In genomic region chr17:28384281-28385036, GRCh38 we compare ENCODE assay signal across 8 cellular contexts. TPM values are rescaled to one million over a fixed set of nuclear protein-coding genes. Genes with fewer than 3 reads are reported as not detected.
DNase-seq lines count a peak whose midpoint lies in the region; TF ChIP-seq lines count a peak whose summit lies in the region.

No MANE protein-coding gene starts in this region.

- 67 to 73% (median 71%) methylated on average over 56 of the region's 56 CpGs for WGBS in ovary, 3 donors

- no peaks in the 10 kb centered on the region for H3K36me3 ChIP-seq in ovary

- H3K9me3 Mint-ChIP-seq in activated CD4-positive, alpha-beta memory T cell treated with anti-CD3 and anti-CD28 coated beads for 36 hours: no peaks in the 10 kb centered on the region
- H3K9me3 Mint-ChIP-seq in type B pancreatic cell: no peaks in the 10 kb centered on the region

- peaks cover 13% of the 10 kb centered on the region for H3K36me3 Mint-ChIP-seq in activated CD4-positive, alpha-beta memory T cell treated with anti-CD3 and anti-CD28 coated beads for 36 hours
- H3K36me3 Mint-ChIP-seq in type B pancreatic cell: peaks cover 25% of the 10 kb centered on the region

- peak overlapping the region; percentile 59 for H3K27ac Mint-ChIP-seq in activated CD4-positive, alpha-beta memory T cell treated with anti-CD3 and anti-CD28 coated beads for 36 hours
- H3K27ac Mint-ChIP-seq in type B pancreatic cell: no peak overlapping the region

- no peak for TF ChIP-seq EP300 in ovary (IDR thresholded peaks at IDR 0.05)

- H3K27ac ChIP-seq in ovary: no peak overlapping the region

- H3K9me3 ChIP-seq in ovary: no peaks in the 10 kb centered on the region

- intact Hi-C loops in activated CD4-positive, alpha-beta memory T cell treated with anti-CD3 and anti-CD28 coated beads for 36 hours (cut with micrococcal nuclease): loop anchor here (2.0 to 10.0 kb wide), 2 partner anchors 32 to 160 kb away; no protein-coding TSS in a partner anchor
- intact Hi-C loops in ovary (cut with DNase I): no loop called here

- H3K4me1 ChIP-seq in ovary (ENCODE audit: insufficient read depth): no peaks in the 10 kb centered on the region

- no peaks in the 10 kb centered on the region for H3K27me3 Mint-ChIP-seq in activated CD4-positive, alpha-beta memory T cell treated with anti-CD3 and anti-CD28 coated beads for 36 hours
- H3K27me3 Mint-ChIP-seq in type B pancreatic cell: peaks cover 56% of the 10 kb centered on the region

- H3K27me3 ChIP-seq in ovary: no peaks in the 10 kb centered on the region

- TF ChIP-seq CTCF in ovary (IDR thresholded peaks at IDR 0.05) (no peak), type B pancreatic cell (conservative IDR thresholded peaks at IDR 0.05) (no peak)

- TF ChIP-seq POLR2A in erythroblast (IDR thresholded peaks at IDR 0.05; ENCODE audit: low read length): peak; percentile 73
- no peak for TF ChIP-seq POLR2A in ovary (IDR thresholded peaks at IDR 0.05)

- DNase-seq in GM19240 (ENCODE audit: insufficient read length, low spot score) (peak; percentile 47), LoVo (ENCODE audit: low spot score) (peak; percentile 73), erythroblast (lab: John Stamatoyannopoulos, UW) (peak; percentile 27 to 53), ovary (no peak), type B pancreatic cell (ENCODE audit: extremely low spot score, unreplicated experiment) (no peak), SK-N-DZ (ENCODE audit: low spot score) (no peak), OCI-M2 (lab: John Stamatoyannopoulos, UW; ENCODE audit: unreplicated experiment) (no peak)
- peak; percentile 84 for DNase-seq in activated CD4-positive, alpha-beta memory T cell treated with anti-CD3 and anti-CD28 coated beads for 36 hours

- CTCF ChIA-PET in activated CD4-positive, alpha-beta memory T cell treated with anti-CD3 and anti-CD28 coated beads for 36 hours (lab: Charles Lee): interaction anchor here (1.7 kb wide), 1 partner anchor 32 kb away, joined by 7 read pairs; no protein-coding TSS in a partner anchor

- H3K4me3 Mint-ChIP-seq in activated CD4-positive, alpha-beta memory T cell treated with anti-CD3 and anti-CD28 coated beads for 36 hours: peak overlapping the region; percentile 88
- H3K4me3 Mint-ChIP-seq in type B pancreatic cell: peak overlapping the region; percentile 85

- H3K4me1 Mint-ChIP-seq in activated CD4-positive, alpha-beta memory T cell treated with anti-CD3 and anti-CD28 coated beads for 36 hours (ENCODE audit: low read depth): peaks cover 25% of the 10 kb centered on the region
- peaks cover 6% of the 10 kb centered on the region for H3K4me1 Mint-ChIP-seq in type B pancreatic cell (ENCODE audit: unreplicated experiment)

- peak overlapping the region; percentile 20 for H3K4me3 ChIP-seq in ovary

- POLR2A ChIA-PET in activated CD4-positive, alpha-beta memory T cell treated with anti-CD3 and anti-CD28 coated beads for 36 hours (lab: Charles Lee): interaction anchor here (0.6 to 1.7 kb wide), 10 partner anchors 10 to 172 kb away, joined by 3 to 15 read pairs (median 3); partner anchors contain the start of genes IFT20, POLDIP2, SARM1 and TNFAIP1

RNA-seq across cellular contexts. Expression of gene SARM1, which starts 13.0 kb away (rescaled TPM):
- total RNA-seq in activated CD4-positive, alpha-beta memory T cell treated with anti-CD3 and anti-CD28 coated beads for 36 hours: 10 to 100 TPM; 16.5 to 18.3 TPM
- total RNA-seq in ovary: 10 to 100 TPM in 6 of 7 donors, 1 to 10 TPM in 1; 7.4 to 21.5 (median 16.5) TPM
- 10 to 100 TPM in 1 of 2 donors, 1 to 10 TPM in 1; 9.0 to 12.4 TPM for polyA plus RNA-seq in ovary
- 13.4 and 29.6 TPM in 2 replicates for total RNA-seq in type B pancreatic cell (ENCODE audit: low replicate concordance)
- polyA plus RNA-seq in SK-N-DZ (2014; cell fraction: cytosol; rRNA removed): 49.9 and 50.4 TPM in 2 replicates
- 54.6 and 60.5 TPM in 2 replicates for polyA plus RNA-seq in SK-N-DZ (2014; cell fraction: nucleus; rRNA removed)

RNA-seq across cellular contexts. Expression of gene VTN, which starts 14.4 kb away (rescaled TPM):
- not detected for total RNA-seq in activated CD4-positive, alpha-beta memory T cell treated with anti-CD3 and anti-CD28 coated beads for 36 hours
- 1 to 10 TPM in 5 of 7 donors, under 1 TPM in 1, not detected in 1; 0.25 to 5.9 (median 4.1) TPM for total RNA-seq in ovary
- polyA plus RNA-seq in ovary: 10 to 100 TPM in 1 of 2 donors, 1 to 10 TPM in 1; 1.5 to 20.5 TPM
- 20.3 and 54.1 TPM in 2 replicates for total RNA-seq in type B pancreatic cell (ENCODE audit: low replicate concordance)
- 0.57 and 1.6 TPM in 2 replicates for polyA plus RNA-seq in SK-N-DZ (2014; cell fraction: cytosol; rRNA removed)
- polyA plus RNA-seq in SK-N-DZ (2014; cell fraction: nucleus; rRNA removed): 3.8 and 4.2 TPM in 2 replicates

RNA-seq across cellular contexts. Expression of gene SEBOX, which starts 19.5 kb away (rescaled TPM):
- not detected for total RNA-seq in activated CD4-positive, alpha-beta memory T cell treated with anti-CD3 and anti-CD28 coated beads for 36 hours
- total RNA-seq in ovary: not detected
- not detected for polyA plus RNA-seq in ovary
- total RNA-seq in type B pancreatic cell (ENCODE audit: low replicate concordance): not detected in 2 replicates
- polyA plus RNA-seq in SK-N-DZ (2014; cell fraction: cytosol; rRNA removed): not detected in 2 replicates
- not detected in 2 replicates for polyA plus RNA-seq in SK-N-DZ (2014; cell fraction: nucleus; rRNA removed)

RNA-seq across cellular contexts. Expression of gene SLC46A1, which starts 21.6 kb away (rescaled TPM):
- total RNA-seq in activated CD4-positive, alpha-beta memory T cell treated with anti-CD3 and anti-CD28 coated beads for 36 hours: 1 to 10 TPM; 2.3 to 2.9 TPM
- total RNA-seq in ovary (10 to 100 TPM in 5 of 7 donors, 1 to 10 TPM in 2; 5.0 to 13.6 (median 12.2) TPM), type B pancreatic cell (ENCODE audit: low replicate concordance) (21.9 and 29.6 TPM in 2 replicates)
- polyA plus RNA-seq in ovary: 10 to 100 TPM in 1 of 2 donors, 1 to 10 TPM in 1; 4.0 to 32.2 TPM
- polyA plus RNA-seq in SK-N-DZ (2014; cell fraction: cytosol; rRNA removed): 8.9 and 13.0 TPM in 2 replicates
- 3.4 and 6.9 TPM in 2 replicates for polyA plus RNA-seq in SK-N-DZ (2014; cell fraction: nucleus; rRNA removed)

RNA-seq across cellular contexts. Expression of gene POLDIP2, which starts 27.1 kb away (rescaled TPM):
- 10 to 100 TPM; 73.8 to 76.4 TPM for total RNA-seq in activated CD4-positive, alpha-beta memory T cell treated with anti-CD3 and anti-CD28 coated beads for 36 hours
- total RNA-seq in ovary (10 to 100 TPM; 37.4 to 82.6 (median 59.6) TPM), type B pancreatic cell (ENCODE audit: low replicate concordance) (79.3 and 90.8 TPM in 2 replicates)
- polyA plus RNA-seq in ovary: 100 to 1,000 TPM in 1 of 2 donors, 10 to 100 TPM in 1; 43.4 to 110 TPM
- polyA plus RNA-seq in SK-N-DZ (2014; cell fraction: cytosol; rRNA removed): 139 and 142 TPM in 2 replicates
- polyA plus RNA-seq in SK-N-DZ (2014; cell fraction: nucleus; rRNA removed): 96.3 and 97.9 TPM in 2 replicates

Comparison
In these comparisons a context has a peak if more than half of its experiments do, and no peak if none do; other contexts are left out.
1. DNase-seq: peak in GM19240 (single experiment), LoVo (single experiment), activated CD4-positive, alpha-beta memory T cell treated with anti-CD3 and anti-CD28 coated beads for 36 hours (single experiment) and erythroblast (2 of 2); none in ovary (0 of 5), type B pancreatic cell (single experiment), SK-N-DZ (single experiment) and OCI-M2 (single experiment).